ENCODE assay signal across 8 cellular contexts in genomic region chrX:49043220-49043986, GRCh38. TPM values are rescaled to one million over a fixed set of nuclear protein-coding genes. Genes with fewer than 3 reads are reported as not detected.
DNase-seq lines count a peak whose midpoint lies in the region; ATAC-seq and TF ChIP-seq lines count a peak whose summit lies in the region.

Gene TFE3 (minus strand): TSS chrX:49043357. CDS start chrX:49043226, 131 bp downstream.

- H3K4me3 Mint-ChIP-seq in CD8-positive, alpha-beta memory T cell: peak within 1 kb of the TSS; percentile 84 to 94 (median 88)

- H3K27ac Mint-ChIP-seq in CD8-positive, alpha-beta memory T cell: peak within 1 kb of the TSS; percentile 89 to 98 (median 96)

- no peaks in the 10 kb centered on the region for H3K9me3 ChIP-seq in CD8-positive, alpha-beta memory T cell (ENCODE audit: low read length)
- H3K9me3 ChIP-seq in ectodermal cell (ENCODE audit: control insufficient read depth, low read length) (no peaks in the 10 kb centered on the region), lower lobe of right lung (no peaks in the 10 kb centered on the region)

- ATAC-seq in GM19468 (IDR thresholded peaks at IDR 0.05; ENCODE audit: extremely low read depth, unreplicated experiment): peak; percentile 73
- ATAC-seq in lower lobe of right lung: peak; percentile 92 to 95

- WGBS in ectodermal cell, 2 experiments: 0% methylated on average over 44 to 64 of the region's 67 CpGs

- H3K4me1 Mint-ChIP-seq in CD8-positive, alpha-beta memory T cell: peaks cover 34 to 36% (median 34%) of the 10 kb centered on the region in 3 donors

- H3K4me1 ChIP-seq in CD8-positive, alpha-beta memory T cell (ENCODE audit: insufficient read depth, low read length): peaks cover 11% of the 10 kb centered on the region
- H3K4me1 ChIP-seq in ectodermal cell (ENCODE audit: control insufficient read depth, insufficient read depth, low read length) (peaks cover 11% of the 10 kb centered on the region), lower lobe of right lung (peaks cover 24% of the 10 kb centered on the region)

- POLR2A ChIA-PET in CD8-positive, alpha-beta memory T cell (lab: Charles Lee): interaction anchor here (0.6 to 1.3 kb wide), 8 partner anchors 14 to 367 kb away, joined by 3 to 13 read pairs (median 6); partner anchors contain the start of gene GRIPAP1

- H3K4me3 ChIP-seq in CD8-positive, alpha-beta memory T cell (ENCODE audit: low read length): peak within 1 kb of the TSS; percentile 56
- H3K4me3 ChIP-seq in ectodermal cell (ENCODE audit: insufficient read depth, low read depth, low read length): peak within 1 kb of the TSS; percentile 63
- peak within 1 kb of the TSS; percentile 72 for H3K4me3 ChIP-seq in lower lobe of right lung

- peak within 1 kb of the TSS; percentile 84 for H3K27ac ChIP-seq in CD8-positive, alpha-beta memory T cell (ENCODE audit: low read depth, low read length)
- H3K27ac ChIP-seq in ectodermal cell (ENCODE audit: insufficient read depth, low read depth, low read length, poor library complexity, severe bottlenecking) (peak within 1 kb of the TSS; percentile 17), lower lobe of right lung (peak within 1 kb of the TSS; percentile 96)

- H3K27me3 Mint-ChIP-seq in CD8-positive, alpha-beta memory T cell: peaks cover 0 to 11% of the 10 kb centered on the region in 2 donors

- intact Hi-C loops in lower lobe of right lung (cut with DNase I): no loop called here

- TF ChIP-seq CTCF in lower lobe of right lung (IDR thresholded peaks at IDR 0.05): peak; percentile 55

- no peaks in the 10 kb centered on the region for H3K9me3 Mint-ChIP-seq in CD8-positive, alpha-beta memory T cell

- H3K36me3 Mint-ChIP-seq in CD8-positive, alpha-beta memory T cell: peaks cover 0 to 17% (median 0%) of the 10 kb centered on the region in 3 donors

- H3K27me3 ChIP-seq in CD8-positive, alpha-beta memory T cell (ENCODE audit: insufficient read depth, low read length, poor library complexity, severe bottlenecking): no peaks in the 10 kb centered on the region
- no peaks in the 10 kb centered on the region for H3K27me3 ChIP-seq in ectodermal cell (ENCODE audit: control insufficient read depth, insufficient read depth, low read length, poor library complexity, severe bottlenecking)
- H3K27me3 ChIP-seq in lower lobe of right lung (ENCODE audit: low read depth): no peaks in the 10 kb centered on the region

- H3K36me3 ChIP-seq in CD8-positive, alpha-beta memory T cell (ENCODE audit: insufficient read depth, low read length): peaks cover 3% of the 10 kb centered on the region
- H3K36me3 ChIP-seq in ectodermal cell (ENCODE audit: control insufficient read depth, insufficient read depth, low read length) (peaks cover 3% of the 10 kb centered on the region), lower lobe of right lung (peaks cover 12% of the 10 kb centered on the region)

- CTCF ChIA-PET in CD8-positive, alpha-beta memory T cell (lab: Charles Lee): interaction anchor here (0.7 to 1.3 kb wide), 6 partner anchors 10 to 152 kb away, joined by 3 to 6 read pairs (median 3); partner anchors contain the start of gene KCND1

- DNase-seq in CD8-positive, alpha-beta memory T cell: peak; percentile 90 to 98 (median 94)
- DNase-seq in HS-5 (ENCODE audit: low read depth) (peak; percentile 93), NK-92 (lab: John Stamatoyannopoulos, UW; ENCODE audit: unreplicated experiment) (peak; percentile 49), lower lobe of right lung (peak; percentile 99)
- DNase-seq in activated CD8-positive, alpha-beta memory T cell treated with anti-CD3 and anti-CD28 coated beads for 1 hour (ENCODE audit: extremely low read depth in 1 of 2, low read depth in 1 of 2): peak; percentile 82 to 92
- DNase-seq in stimulated activated CD4-positive, alpha-beta T cell treated with anti-CD3 and anti-CD28 coated beads, TNF-alpha, amount 100 ng/mL, for 24 hours (ENCODE audit: low read depth in 3 of 3): peak; percentile 84 to 95 (median 89)

RNA-seq across cellular contexts. Expression of gene TFE3, which starts in this region (rescaled TPM):
- 10 to 100 TPM; 32.4 to 35.4 TPM for total RNA-seq in CD8-positive, alpha-beta memory T cell
- polyA plus RNA-seq in CD8-positive, alpha-beta memory T cell: 7.7 TPM
- 25.3 TPM for polyA plus RNA-seq in ectodermal cell (2013, experiment 1 of 4)
- 23.0 TPM for polyA plus RNA-seq in ectodermal cell (2013, experiment 2 of 4)
- 18.9 TPM for polyA plus RNA-seq in ectodermal cell (2013, experiment 3 of 4)
- polyA plus RNA-seq in ectodermal cell (2013, experiment 4 of 4): 19.5 TPM
- 51.4 TPM for total RNA-seq in lower lobe of right lung

Comparison
In these comparisons a context has a peak if more than half of its experiments do, and no peak if none do; other contexts are left out.
1. Peak in every context shown above with its lines: DNase-seq, ATAC-seq, H3K4me3 ChIP-seq and H3K27ac ChIP-seq.
2. DNase-seq: peak in every context shown above with its lines; median percentile 99 in lower lobe of right lung; 94 in CD8-positive, alpha-beta memory T cell; 93 in HS-5; 89 in stimulated activated CD4-positive, alpha-beta T cell treated with anti-CD3 and anti-CD28 coated beads, TNF-alpha, amount 100 ng/mL, for 24 hours; 87 in activated CD8-positive, alpha-beta memory T cell treated with anti-CD3 and anti-CD28 coated beads for 1 hour; 49 in NK-92.
3. H3K27ac ChIP-seq: peak in every context shown above with its lines; median percentile 96 in lower lobe of right lung; 84 in CD8-positive, alpha-beta memory T cell; 17 in ectodermal cell.